Comparison of ENCODE assay signal across 19 cellular contexts in genomic region chr7:102119213-102119651, GRCh38.
DNase-seq lines count a peak whose midpoint lies in the region; TF ChIP-seq lines count a peak whose summit lies in the region.
"Had no signal": no experiment of that assay in that cellular context is flagged by ENCODE, and none has a peak within 500 bp of the region (broad histone marks: within the 10 kb centered on the region; RNA-seq: fewer than 3 reads in every experiment).

No MANE protein-coding gene starts in this region.

- H3K36me3 Mint-ChIP-seq in endodermal cell (ENCODE audit: low read depth): peaks cover 64% of the 10 kb centered on the region

- H3F3A ChIP-seq in smooth muscle cell (ENCODE audit: low read depth): peaks cover 13% of the 10 kb centered on the region

- H3K27me3 ChIP-seq in endodermal cell (ENCODE audit: control insufficient read depth, insufficient read depth, low read length, poor library complexity, severe bottlenecking) (no peaks in the 10 kb centered on the region), layer of hippocampus (ENCODE audit: control insufficient read depth, insufficient read depth, low read length) (no peaks in the 10 kb centered on the region), smooth muscle cell (ENCODE audit: low read depth) (no peaks in the 10 kb centered on the region)
- H3K27me3 ChIP-seq: BLaER1, neural progenitor cell, stomach had no signal

- DNase-seq in NCI-H526 (lab: John Stamatoyannopoulos, UW) (peak; percentile 88 to 91), endodermal cell (no peak), smooth muscle cell (lab: John Stamatoyannopoulos, UW; ENCODE audit: unreplicated experiment) (no peak), NCI-H1436 (lab: John Stamatoyannopoulos, UW) (no peak), DMS114 treated with DMSO at 0.1 percent for 48 hours (lab: John Stamatoyannopoulos, UW; ENCODE audit: unreplicated experiment) (no peak), iPS-NIHi7 (ENCODE audit: extremely low spot score) (no peak)
- DNase-seq in activated CD4-positive, alpha-beta T cell treated with anti-CD3 and anti-CD28 coated beads, Interleukin-2, amount 50 U/mL, for 1 hour: no peak
- DNase-seq: activated naive CD4-positive, alpha-beta T cell treated with anti-CD3 and anti-CD28 coated beads for 36 hours; central memory CD4-positive, alpha-beta T cell; DMS79 treated with DMSO at 0.1 percent for 48 hours; NCI-H1694 treated with DMSO at 0.1 percent for 48 hours; NCI-H446 treated with DMSO at 0.1 percent for 48 hours; PC-3; stomach; T-cell had no signal

- peaks cover 45% of the 10 kb centered on the region for H3K36me3 ChIP-seq in endodermal cell (ENCODE audit: control insufficient read depth, insufficient read depth, low read length)
- peaks cover 8% of the 10 kb centered on the region for H3K36me3 ChIP-seq in smooth muscle cell (ENCODE audit: low read depth)

- peaks cover 4% of the 10 kb centered on the region for H3K4me1 Mint-ChIP-seq in endodermal cell

- H3K4me2 ChIP-seq in smooth muscle cell: no peak overlapping the region
- H3K4me2 ChIP-seq: BLaER1, KMS-11, neural progenitor cell had no signal

- H3K79me2 ChIP-seq in smooth muscle cell (ENCODE audit: low read depth): no peaks in the 10 kb centered on the region

- peak overlapping the region; percentile 77 for H3K27ac Mint-ChIP-seq in endodermal cell
- H3K27ac Mint-ChIP-seq: activated naive CD4-positive, alpha-beta T cell treated with anti-CD3 and anti-CD28 coated beads for 36 hours; neural progenitor cell; T-cell had no signal

- no peak overlapping the region for H2AFZ ChIP-seq in smooth muscle cell (ENCODE audit: low read depth)
- H2AFZ ChIP-seq: neural progenitor cell had no signal

- H3K9me3 Mint-ChIP-seq in endodermal cell: no peaks in the 10 kb centered on the region
- H3K9me3 Mint-ChIP-seq: activated naive CD4-positive, alpha-beta T cell treated with anti-CD3 and anti-CD28 coated beads for 36 hours; neural progenitor cell; T-cell had no signal

- H3K27ac ChIP-seq in endodermal cell (ENCODE audit: low read depth, low read length) (peak overlapping the region; percentile 24), layer of hippocampus (ENCODE audit: low read depth, low read length) (peak overlapping the region; percentile 79), smooth muscle cell (ENCODE audit: low read depth) (peak overlapping the region; percentile 80)
- H3K27ac ChIP-seq: BLaER1, KMS-11, neural progenitor cell had no signal

- no peak overlapping the region for H3K4me3 Mint-ChIP-seq in endodermal cell
- H3K4me3 Mint-ChIP-seq: activated naive CD4-positive, alpha-beta T cell treated with anti-CD3 and anti-CD28 coated beads for 36 hours; neural progenitor cell; T-cell had no signal

- TF ChIP-seq CTCF in endodermal cell (conservative IDR thresholded peaks at IDR 0.05) (no peak), smooth muscle cell (IDR thresholded peaks at IDR 0.05; ENCODE audit: borderline replicate concordance, insufficient read depth, poor library complexity, severe bottlenecking) (no peak)

- no peaks in the 10 kb centered on the region for H3K27me3 Mint-ChIP-seq in endodermal cell (ENCODE audit: insufficient read depth)
- H3K27me3 Mint-ChIP-seq: T-cell had no signal

- no peak overlapping the region for H3K4me3 ChIP-seq in endodermal cell (ENCODE audit: low read length)
- H3K4me3 ChIP-seq in smooth muscle cell: no peak overlapping the region
- H3K4me3 ChIP-seq: BLaER1, neural progenitor cell, stomach had no signal

- no peaks in the 10 kb centered on the region for H4K20me1 ChIP-seq in smooth muscle cell (ENCODE audit: low read depth)

- H3K9me3 ChIP-seq in endodermal cell (ENCODE audit: control insufficient read depth, low read length): no peaks in the 10 kb centered on the region
- H3K9me3 ChIP-seq in smooth muscle cell (replicated peaks; ENCODE audit: low read depth): no peaks in the 10 kb centered on the region
- H3K9me3 ChIP-seq: BLaER1, stomach had no signal

- H3K4me1 ChIP-seq in endodermal cell (ENCODE audit: control insufficient read depth, insufficient read depth, low read length) (no peaks in the 10 kb centered on the region), smooth muscle cell (ENCODE audit: low read depth) (peaks cover 10% of the 10 kb centered on the region)
- H3K4me1 ChIP-seq: neural progenitor cell had no signal

- WGBS in endodermal cell (ENCODE audit: insufficient coverage in 1 of 2, insufficient read length in 1 of 2), 2 experiments: 86 to 92% methylated on average over 14 of the region's 14 CpGs
- WGBS in smooth muscle cell (ENCODE audit: low lambda C conversion rate): 48% methylated on average over 14 of the region's 14 CpGs

- no peak overlapping the region for H3K9ac ChIP-seq in endodermal cell (ENCODE audit: extremely low read depth, low read length, poor library complexity, severe bottlenecking)
- no peak overlapping the region for H3K9ac ChIP-seq in smooth muscle cell (ENCODE audit: low read depth)
- H3K9ac ChIP-seq: BLaER1, KMS-11, neural progenitor cell had no signal

Comparison
In these comparisons a context has a peak if more than half of its experiments do, and no peak if none do; other contexts are left out.
1. DNase-seq: peak in NCI-H526 (2 of 2); none in endodermal cell (single experiment), smooth muscle cell (single experiment), NCI-H1436 (single experiment), activated CD4-positive, alpha-beta T cell treated with anti-CD3 and anti-CD28 coated beads, Interleukin-2, amount 50 U/mL, for 1 hour (single experiment), DMS114 treated with DMSO at 0.1 percent for 48 hours (single experiment) and iPS-NIHi7 (single experiment).
2. H3K27ac ChIP-seq: peak in every context shown above with its lines; median percentile 80 in smooth muscle cell; 79 in layer of hippocampus; 24 in endodermal cell.